In genomic region chr2:74441111-74441689, GRCh38 we compare ENCODE assay signal across 6 cellular contexts. TPM values are rescaled to one million over a fixed set of nuclear protein-coding genes. Genes with fewer than 3 reads are reported as not detected.
DNase-seq lines count a peak whose midpoint lies in the region; ATAC-seq and TF ChIP-seq lines count a peak whose summit lies in the region.

No MANE protein-coding gene starts in this region.

- H3K4me3 ChIP-seq in osteoblast (ENCODE audit: insufficient read depth, low read length) (peak overlapping the region; percentile 79), BE2C (ENCODE audit: low read depth, low read length) (no peak overlapping the region)

- no peak for DNase-seq in central memory CD8-positive, alpha-beta T cell (ENCODE audit: low spot score in 2 of 2)
- DNase-seq in osteoblast (ENCODE audit: insufficient read length, low spot score, missing footprints), result peak; percentile 80
- DNase-seq in NCI-H1417 (lab: John Stamatoyannopoulos, UW), result no peak
- no peak for DNase-seq in BE2C
- DNase-seq in SIG-M5 (lab: John Stamatoyannopoulos, UW), result no peak

- no peaks in the 10 kb centered on the region for H3K9me3 ChIP-seq in osteoblast (ENCODE audit: low read depth, low read length)
- H3K9me3 ChIP-seq in BE2C, result no peaks in the 10 kb centered on the region

- H3K4me1 ChIP-seq in osteoblast (ENCODE audit: insufficient read depth, low read length), result peaks cover 25% of the 10 kb centered on the region
- peaks cover 3% of the 10 kb centered on the region; the same call in 1 of the 2 replicates for H3K4me1 ChIP-seq in BE2C

- H3K36me3 Mint-ChIP-seq in central memory CD8-positive, alpha-beta T cell (ENCODE audit: insufficient read depth), result no peaks in the 10 kb centered on the region

- H2AFZ ChIP-seq in osteoblast (ENCODE audit: low read length), result peak overlapping the region; percentile 91

- H3K27me3 Mint-ChIP-seq in central memory CD8-positive, alpha-beta T cell, result peaks cover 17% of the 10 kb centered on the region

- no peak for TF ChIP-seq CTCF in osteoblast (IDR thresholded peaks at IDR 0.05; ENCODE audit: extremely low read depth, low read depth, low read length)
- no peak for TF ChIP-seq CTCF in BE2C (IDR thresholded peaks at IDR 0.05; ENCODE audit: low read depth, low read length)

- no peaks in the 10 kb centered on the region for H3K9me3 Mint-ChIP-seq in central memory CD8-positive, alpha-beta T cell

- H3K36me3 ChIP-seq in osteoblast (ENCODE audit: insufficient read depth, low read length) (no peaks in the 10 kb centered on the region), BE2C (no peaks in the 10 kb centered on the region)

- H3K27ac ChIP-seq in osteoblast (ENCODE audit: low read depth, low read length), result no peak overlapping the region

- peaks cover 26% of the 10 kb centered on the region for H3K79me2 ChIP-seq in osteoblast (ENCODE audit: insufficient read depth, low read length)

- peak overlapping the region; percentile 95 for H3K4me2 ChIP-seq in osteoblast (ENCODE audit: insufficient read depth, low read length)

- peak; percentile 20 for ATAC-seq in HG02943 (IDR thresholded peaks at IDR 0.05; ENCODE audit: low read depth, unreplicated experiment)
- peak; percentile 30 for ATAC-seq in central memory CD8-positive, alpha-beta T cell (replicated peaks; ENCODE audit: extremely low read depth, poor library complexity, severe bottlenecking)

- H3K27ac Mint-ChIP-seq in central memory CD8-positive, alpha-beta T cell (ENCODE audit: low read depth), result no peak overlapping the region

- H3K4me1 Mint-ChIP-seq in central memory CD8-positive, alpha-beta T cell, result peaks cover 10% of the 10 kb centered on the region

- H3K4me3 Mint-ChIP-seq in central memory CD8-positive, alpha-beta T cell, result peak overlapping the region; percentile 61

- H3K27me3 ChIP-seq in osteoblast (ENCODE audit: insufficient read depth, low read length), result peaks cover 16% of the 10 kb centered on the region
- no peaks in the 10 kb centered on the region for H3K27me3 ChIP-seq in BE2C

- H4K20me1 ChIP-seq in osteoblast (ENCODE audit: insufficient read depth, low read length), result peaks cover 5% of the 10 kb centered on the region

RNA-seq across cellular contexts. Expression of gene RTKN, which starts 0.5 kb away (rescaled TPM):
- total RNA-seq in osteoblast, result 14.1 and 16.2 TPM in 2 replicates
- polyA plus RNA-seq in BE2C (2012; ENCODE audit: insufficient read depth, insufficient read length, low read depth), result 12.9 TPM

RNA-seq across cellular contexts. Expression of gene INO80B, which starts 13.7 kb away (rescaled TPM):
- 11.8 and 15.9 TPM in 2 replicates for total RNA-seq in osteoblast
- polyA plus RNA-seq in BE2C (2012; ENCODE audit: insufficient read depth, insufficient read length, low read depth), result 20.6 TPM

RNA-seq across cellular contexts. Expression of gene WBP1, which starts 17.0 kb away (rescaled TPM):
- total RNA-seq in osteoblast, result 35.5 and 35.7 TPM in 2 replicates
- polyA plus RNA-seq in BE2C (2012; ENCODE audit: insufficient read depth, insufficient read length, low read depth), result 160 TPM

RNA-seq across cellular contexts. Expression of gene WDR54, which starts 19.7 kb away (rescaled TPM):
- total RNA-seq in osteoblast, result 21.2 and 23.9 TPM in 2 replicates
- polyA plus RNA-seq in BE2C (2012; ENCODE audit: insufficient read depth, insufficient read length, low read depth), result 72.7 TPM

RNA-seq across cellular contexts. Expression of gene C2orf81, which starts 19.8 kb away (rescaled TPM):
- 0.72 and 1.5 TPM in 2 replicates for total RNA-seq in osteoblast
- polyA plus RNA-seq in BE2C (2012; ENCODE audit: insufficient read depth, insufficient read length, low read depth), result 6.6 TPM
